1 cellular context compared by ENCODE assay signal in genomic region chr17:43388198-43389021, GRCh38.
A peak's percentile ranks its signal among the peaks of the same experiment; 100 is the strongest.
TF ChIP-seq lines count a peak whose summit lies in the region.

No MANE protein-coding gene starts in this region.

TF ChIP-seq in GM12878, 131 proteins besides CTCF, POLR2A, EP300 and RAD21 (continued from another document):
- peak; percentile 31; the same call in 1 of the 2 replicates for TF ChIP-seq MLLT1 (IDR thresholded peaks at IDR 0.05)
- TF ChIP-seq NR2C2 (IDR thresholded peaks at IDR 0.05; ENCODE audit: borderline replicate concordance, control insufficient read depth, insufficient read length, low read depth), result no peak
- no peak for TF ChIP-seq JUNB (IDR thresholded peaks at IDR 0.05)
- 0 out of 2 replicates have a peak, but pooled peaks have one; percentile 1 for TF ChIP-seq TCF12 (IDR thresholded peaks at IDR 0.05; ENCODE audit: low read depth, low read length)
- TF ChIP-seq CREB1 (IDR thresholded peaks at IDR 0.05; ENCODE audit: low read depth), result 0 out of 2 replicates have a peak, but pooled peaks have one; percentile 36
- peak; percentile 32; the same call in 1 of the 2 replicates for TF ChIP-seq CBFB (IDR thresholded peaks at IDR 0.05; ENCODE audit: low read depth)
- TF ChIP-seq IKZF1 (conservative IDR thresholded peaks at IDR 0.05), result peak; percentile 70
- TF ChIP-seq RAD51 (IDR thresholded peaks at IDR 0.05), result no peak
- no peak for TF ChIP-seq REST (IDR thresholded peaks at IDR 0.05; ENCODE audit: low read depth, low read length)
- TF ChIP-seq PML (IDR thresholded peaks at IDR 0.05; ENCODE audit: low read length), result no peak; the same call in 1 of the 2 replicates
- TF ChIP-seq RUNX3 (IDR thresholded peaks at IDR 0.05; ENCODE audit: low read length), result no peak; the same call in 1 of the 2 replicates
- peak; percentile 87; the same call in 1 of the 2 replicates for TF ChIP-seq NBN (IDR thresholded peaks at IDR 0.05)
- peak; percentile 38; the same call in 1 of the 2 replicates for TF ChIP-seq CREM (IDR thresholded peaks at IDR 0.05; ENCODE audit: low read depth)
- TF ChIP-seq SUZ12 (IDR thresholded peaks at IDR 0.05; ENCODE audit: unreplicated experiment), result no peak
- TF ChIP-seq BRCA1 (IDR thresholded peaks at IDR 0.05; ENCODE audit: low read depth, low read length), result no peak
- TF ChIP-seq POU2F2 (IDR thresholded peaks at IDR 0.05; ENCODE audit: borderline replicate concordance, low read depth, low read length), result peak; percentile 80; the same call in 1 of the 3 replicates
- peak; percentile 59 for TF ChIP-seq POLR2AphosphoS5 (IDR thresholded peaks at IDR 0.05; ENCODE audit: low read length)
- peak; percentile 24; the same call in 1 of the 2 replicates for TF ChIP-seq EED (IDR thresholded peaks at IDR 0.05; ENCODE audit: low read depth)
- no peak for TF ChIP-seq HDAC2 (IDR thresholded peaks at IDR 0.05)
- TF ChIP-seq TCF7 (IDR thresholded peaks at IDR 0.05; ENCODE audit: borderline replicate concordance), result no peak
- TF ChIP-seq ZNF622 (IDR thresholded peaks at IDR 0.05), result no peak
- peak in 1 of 2 experiments; percentile 4; a peak in 1 of 4 replicates for TF ChIP-seq BHLHE40 (IDR thresholded peaks at IDR 0.05; ENCODE audit: borderline replicate concordance in 1 of 2, low read depth in 2 of 2, low read length in 1 of 2)
- peak; percentile 57; the same call in 1 of the 2 replicates for TF ChIP-seq ZNF687 (IDR thresholded peaks at IDR 0.05)
- TF ChIP-seq IRF4 (IDR thresholded peaks at IDR 0.05; ENCODE audit: low read depth, low read length), result no peak
- TF ChIP-seq SPI1 (IDR thresholded peaks at IDR 0.05; ENCODE audit: borderline replicate concordance, insufficient read depth, low read depth, low read length), result peak; percentile 41; the same call in 1 of the 2 replicates
- no peak for TF ChIP-seq USF2 (IDR thresholded peaks at IDR 0.05; ENCODE audit: borderline replicate concordance, low read depth, low read length)
- TF ChIP-seq ATF7 (IDR thresholded peaks at IDR 0.05; ENCODE audit: low read depth), result peak; percentile 82; the same call in 1 of the 2 replicates
- TF ChIP-seq GATAD2B (conservative IDR thresholded peaks at IDR 0.05; ENCODE audit: low read depth), result peak; percentile 48; the same call in 1 of the 2 replicates
- TF ChIP-seq YY1 (IDR thresholded peaks at IDR 0.05; ENCODE audit: low read depth, low read length), result no peak
- TF ChIP-seq KLF5 (IDR thresholded peaks at IDR 0.05; ENCODE audit: partially characterized antibody), result peak; percentile 8
- TF ChIP-seq CHD1 (IDR thresholded peaks at IDR 0.05; ENCODE audit: low read depth, low read length), result 0 out of 2 replicates have a peak, but pooled peaks have one; percentile 39
- TF ChIP-seq SUPT20H (IDR thresholded peaks at IDR 0.05; ENCODE audit: borderline replicate concordance, control insufficient read depth, low read depth, low read length), result no peak
- no peak for TF ChIP-seq HSF1 (IDR thresholded peaks at IDR 0.05; ENCODE audit: low read depth, low read length)
- TF ChIP-seq NKRF (conservative IDR thresholded peaks at IDR 0.05), result peak; percentile 38; the same call in 1 of the 2 replicates
- no peak for TF ChIP-seq ZNF24 (IDR thresholded peaks at IDR 0.05)
- peak; percentile 47; the same call in 1 of the 2 replicates for TF ChIP-seq CHD2 (IDR thresholded peaks at IDR 0.05; ENCODE audit: borderline replicate concordance, low read depth, low read length)
TF ChIP-seq in GM12878: peak in this region for 27.
